ENCODE assay signal across 21 cellular contexts in genomic region chr11:126135182-126136176, GRCh38.
DNase-seq lines count a peak whose midpoint lies in the region; ATAC-seq, FAIRE-seq and TF ChIP-seq lines count a peak whose summit lies in the region.
"Had no signal": no experiment of that assay in that cellular context is flagged by ENCODE, and none has a peak within 500 bp of the region (broad histone marks: within the 10 kb centered on the region; RNA-seq: fewer than 3 reads in every experiment).

No MANE protein-coding gene starts in this region.

- WGBS in HepG2 (ENCODE audit: low lambda C conversion rate) = 73% methylated on average over 20 of the region's 20 CpGs
- 51% methylated on average over 19 of the region's 20 CpGs for WGBS in right lobe of liver (ENCODE audit: insufficient coverage, low coverage, low lambda C conversion rate, missing lambda C conversion rate)
- WGBS in endodermal cell (ENCODE audit: insufficient coverage in 1 of 2, insufficient read length in 1 of 2), 2 experiments = 85 to 90% methylated on average over 14 to 20 of the region's 20 CpGs

- CTCF ChIA-PET in HepG2 (lab: Yijun Ruan, JAX; ENCODE audit: low intra/inter-chr PET ratio, low total read pairs) = no interaction called here

- no peak for FAIRE-seq in HepG2 (lab: Jason Lieb, UNC)
- no peak for FAIRE-seq in GM19239 (lab: Jason Lieb, UNC)
- FAIRE-seq: small intestine had no signal

- no peaks in the 10 kb centered on the region for H4K20me1 ChIP-seq in HepG2 (ENCODE audit: insufficient read depth, low read length)

- H3K36me3 ChIP-seq in HepG2 (replicated peaks in 1 of 2; ENCODE audit: control insufficient read depth in 1 of 2, insufficient read depth in 2 of 2, low read length in 2 of 2) (no peaks in the 10 kb centered on the region), right lobe of liver (no peaks in the 10 kb centered on the region), endodermal cell (ENCODE audit: control insufficient read depth, insufficient read depth, low read length) (no peaks in the 10 kb centered on the region)
- H3K36me3 ChIP-seq: SJSA1, upper lobe of left lung had no signal

- H3K4me1 ChIP-seq in HepG2 (ENCODE audit: insufficient read depth, low read length) = peaks cover 70% of the 10 kb centered on the region
- H3K4me1 ChIP-seq in right lobe of liver = no peaks in the 10 kb centered on the region
- H3K4me1 ChIP-seq in endodermal cell (ENCODE audit: control insufficient read depth, insufficient read depth, low read length) = no peaks in the 10 kb centered on the region
- H3K4me1 ChIP-seq: SJSA1 had no signal

- TF ChIP-seq EP300 in HepG2 (IDR thresholded peaks at IDR 0.05; ENCODE audit: low read depth in 2 of 2, low read length in 2 of 2) (no peak), HepG2 (CRISPR knock-in tag; IDR thresholded peaks at IDR 0.05; ENCODE audit: borderline replicate concordance) (no peak)

- H3K4me2 ChIP-seq in HepG2 (ENCODE audit: low read depth, low read length) = no peak overlapping the region

- ATAC-seq in HepG2 (no peak), right lobe of liver (no peak)
- ATAC-seq in stimulated activated naive CD8-positive, alpha-beta T cell treated with anti-CD3 and anti-CD28 coated beads, Interleukin-15, amount 100 ng/mL, for 72 hours = no peak
- ATAC-seq: activated CD8-positive, alpha-beta memory T cell treated with anti-CD3 and anti-CD28 coated beads, Interleukin-2, amount 10 ng/mL, durations not matched to agents 7 days and 5 days; CD8-positive, alpha-beta T cell had no signal

- in situ Hi-C loops in HepG2 (cut with HindIII; ENCODE audit: extremely low pct_ligation_motif_present, low pct_unique_long_range_greater_than_20kb) = no loop called here

- intact Hi-C loops in HepG2 (cut with micrococcal nuclease; ENCODE audit: unreplicated experiment) = no loop called here
- intact Hi-C loops in right lobe of liver (cut with DNase I) = no loop called here

- H3K27me3 ChIP-seq in HepG2 (ENCODE audit: control insufficient read depth in 1 of 2, insufficient read depth in 2 of 2, low read length in 2 of 2) (peaks cover 0 to 7% of the 10 kb centered on the region in 2 experiments; a peak in 1 of 5 replicates), right lobe of liver (no peaks in the 10 kb centered on the region), endodermal cell (ENCODE audit: control insufficient read depth, insufficient read depth, low read length, poor library complexity, severe bottlenecking) (peaks cover 18% of the 10 kb centered on the region)
- H3K27me3 ChIP-seq: upper lobe of left lung had no signal

- H3K9me3 Mint-ChIP-seq in endodermal cell = no peaks in the 10 kb centered on the region
- H3K9me3 Mint-ChIP-seq in nephron progenitor cell = no peaks in the 10 kb centered on the region
- no peaks in the 10 kb centered on the region for H3K9me3 Mint-ChIP-seq in stimulated activated naive CD8-positive, alpha-beta T cell treated with anti-CD3 and anti-CD28 coated beads, Interleukin-15, amount 100 ng/mL, for 72 hours
- H3K9me3 Mint-ChIP-seq: CD8-positive, alpha-beta T cell had no signal

- no peak for TF ChIP-seq RAD21 in HepG2 (CRISPR knock-in tag; IDR thresholded peaks at IDR 0.05)

- H3K27me3 Mint-ChIP-seq in endodermal cell (ENCODE audit: insufficient read depth) (peaks cover 9% of the 10 kb centered on the region), nephron progenitor cell (ENCODE audit: low read depth, poor library complexity) (peaks cover 20% of the 10 kb centered on the region)
- H3K27me3 Mint-ChIP-seq in stimulated activated naive CD8-positive, alpha-beta T cell treated with anti-CD3 and anti-CD28 coated beads, Interleukin-15, amount 100 ng/mL, for 72 hours = peaks cover 8% of the 10 kb centered on the region

- POLR2A ChIA-PET in HepG2 (lab: Yijun Ruan, JAX) = no interaction called here

- H3K27ac Mint-ChIP-seq in endodermal cell = no peak overlapping the region
- peak overlapping the region; percentile 36 for H3K27ac Mint-ChIP-seq in nephron progenitor cell
- H3K27ac Mint-ChIP-seq in stimulated activated naive CD8-positive, alpha-beta T cell treated with anti-CD3 and anti-CD28 coated beads, Interleukin-15, amount 100 ng/mL, for 72 hours = peak overlapping the region in 1 of 2 donors; percentile 9
- H3K27ac Mint-ChIP-seq: activated CD8-positive, alpha-beta memory T cell treated with anti-CD3 and anti-CD28 coated beads, Interleukin-2, amount 10 ng/mL, durations not matched to agents 7 days and 5 days; CD8-positive, alpha-beta T cell had no signal

- TF ChIP-seq POLR2A in HepG2 (IDR thresholded peaks at IDR 0.05; ENCODE audit: insufficient read depth in 1 of 2, low read depth in 2 of 2, low read length in 2 of 2) (no peak), right lobe of liver (IDR thresholded peaks at IDR 0.05) (no peak)

- no peak overlapping the region for H3K4me3 ChIP-seq in HepG2 (replicated peaks in 1 of 3; ENCODE audit: insufficient read depth in 1 of 3, low read depth in 2 of 3, low read length in 3 of 3)
- H3K4me3 ChIP-seq in right lobe of liver = no peak overlapping the region
- no peak overlapping the region for H3K4me3 ChIP-seq in endodermal cell (ENCODE audit: low read length)
- H3K4me3 ChIP-seq: SJSA1, upper lobe of left lung had no signal

- H3K4me3 Mint-ChIP-seq in endodermal cell (no peak overlapping the region), nephron progenitor cell (no peak overlapping the region)
- H3K4me3 Mint-ChIP-seq in stimulated activated naive CD8-positive, alpha-beta T cell treated with anti-CD3 and anti-CD28 coated beads, Interleukin-15, amount 100 ng/mL, for 72 hours = no peak overlapping the region
- H3K4me3 Mint-ChIP-seq: activated CD8-positive, alpha-beta memory T cell treated with anti-CD3 and anti-CD28 coated beads, Interleukin-2, amount 10 ng/mL, durations not matched to agents 7 days and 5 days; CD8-positive, alpha-beta T cell had no signal

- no peak overlapping the region for H2AFZ ChIP-seq in HepG2 (ENCODE audit: low read length)

- peak; percentile 32 for DNase-seq in HepG2 (ENCODE audit: low spot score)
- DNase-seq in right lobe of liver = no peak
- DNase-seq in endodermal cell = peak; percentile 48
- DNase-seq in nephron progenitor cell = no peak
- no peak for DNase-seq in NCI-H128 (lab: John Stamatoyannopoulos, UW; ENCODE audit: unreplicated experiment)
- no peak for DNase-seq in stimulated activated naive CD8-positive, alpha-beta T cell treated with anti-CD3 and anti-CD28 coated beads, Interleukin-15, amount 100 ng/mL, for 72 hours
- no peak for DNase-seq in NCI-H2196 treated with DMSO at 0.1 percent for 48 hours (lab: John Stamatoyannopoulos, UW; ENCODE audit: unreplicated experiment)
- no peak for DNase-seq in GM19239 (ENCODE audit: insufficient read length, low spot score)
- DNase-seq: activated CD4-positive, alpha-beta T cell treated with anti-CD3 and anti-CD28 coated beads for 1 hour; activated CD8-positive, alpha-beta memory T cell treated with anti-CD3 and anti-CD28 coated beads, Interleukin-2, amount 10 ng/mL, durations not matched to agents 7 days and 5 days; CD8-positive, alpha-beta T cell; central memory CD4-positive, alpha-beta T cell; effector CD8-positive, alpha-beta T cell; hypothalamus; NCI-H2107; NCI-H524 treated with DMSO at 0.1 percent for 48 hours; OCI-M1; small intestine; T-helper 9 cell had no signal

- no TSS peak for BruUV-seq in HepG2 (replicated peaks; lab: Mats Ljungman, UMichigan)

- no peak overlapping the region for H3K27ac ChIP-seq in HepG2 (ENCODE audit: extremely low read length, insufficient read depth, low read length)
- no peak overlapping the region for H3K27ac ChIP-seq in right lobe of liver
- H3K27ac ChIP-seq in endodermal cell (ENCODE audit: low read depth, low read length) = no peak overlapping the region
- H3K27ac ChIP-seq: SJSA1 had no signal

- H3K9me3 ChIP-seq in HepG2 (ENCODE audit: low read length) (no peaks in the 10 kb centered on the region), right lobe of liver (no peaks in the 10 kb centered on the region), endodermal cell (ENCODE audit: control insufficient read depth, low read length) (no peaks in the 10 kb centered on the region)
- H3K9me3 ChIP-seq: SJSA1, upper lobe of left lung had no signal

- H3K36me3 Mint-ChIP-seq in endodermal cell (ENCODE audit: low read depth) (no peaks in the 10 kb centered on the region), nephron progenitor cell (ENCODE audit: low read depth) (no peaks in the 10 kb centered on the region)
- H3K36me3 Mint-ChIP-seq: activated CD8-positive, alpha-beta memory T cell treated with anti-CD3 and anti-CD28 coated beads, Interleukin-2, amount 10 ng/mL, durations not matched to agents 7 days and 5 days; CD8-positive, alpha-beta T cell had no signal

- no peak overlapping the region for H3K9ac ChIP-seq in HepG2 (ENCODE audit: insufficient read depth, low read depth, low read length)
- no peak overlapping the region for H3K9ac ChIP-seq in endodermal cell (ENCODE audit: extremely low read depth, low read length, poor library complexity, severe bottlenecking)

- H3K4me1 Mint-ChIP-seq in endodermal cell = peaks cover 34% of the 10 kb centered on the region
- H3K4me1 Mint-ChIP-seq in nephron progenitor cell = peaks cover 78% of the 10 kb centered on the region
- H3K4me1 Mint-ChIP-seq in stimulated activated naive CD8-positive, alpha-beta T cell treated with anti-CD3 and anti-CD28 coated beads, Interleukin-15, amount 100 ng/mL, for 72 hours = no peaks in the 10 kb centered on the region
- H3K4me1 Mint-ChIP-seq: activated CD8-positive, alpha-beta memory T cell treated with anti-CD3 and anti-CD28 coated beads, Interleukin-2, amount 10 ng/mL, durations not matched to agents 7 days and 5 days had no signal

- H3K79me2 ChIP-seq in HepG2 (ENCODE audit: insufficient read depth, low read length) = no peaks in the 10 kb centered on the region

- TF ChIP-seq CTCF in HepG2 (CRISPR knock-in tag; IDR thresholded peaks at IDR 0.05) (no peak), right lobe of liver (IDR thresholded peaks at IDR 0.05) (no peak), endodermal cell (conservative IDR thresholded peaks at IDR 0.05) (no peak), nephron progenitor cell (IDR thresholded peaks at IDR 0.05) (no peak)

TF ChIP-seq in HepG2, 621 proteins besides CTCF, POLR2A, EP300 and RAD21 (continues in another document):
- TF ChIP-seq, protein P1, sequence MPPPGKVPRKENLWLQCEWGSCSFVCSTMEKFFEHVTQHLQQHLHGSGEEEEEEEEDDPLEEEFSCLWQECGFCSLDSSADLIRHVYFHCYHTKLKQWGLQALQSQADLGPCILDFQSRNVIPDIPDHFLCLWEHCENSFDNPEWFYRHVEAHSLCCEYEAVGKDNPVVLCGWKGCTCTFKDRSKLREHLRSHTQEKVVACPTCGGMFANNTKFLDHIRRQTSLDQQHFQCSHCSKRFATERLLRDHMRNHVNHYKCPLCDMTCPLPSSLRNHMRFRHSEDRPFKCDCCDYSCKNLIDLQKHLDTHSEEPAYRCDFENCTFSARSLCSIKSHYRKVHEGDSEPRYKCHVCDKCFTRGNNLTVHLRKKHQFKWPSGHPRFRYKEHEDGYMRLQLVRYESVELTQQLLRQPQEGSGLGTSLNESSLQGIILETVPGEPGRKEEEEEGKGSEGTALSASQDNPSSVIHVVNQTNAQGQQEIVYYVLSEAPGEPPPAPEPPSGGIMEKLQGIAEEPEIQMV (CRISPR knock-in tag; IDR thresholded peaks at IDR 0.05; ENCODE audit: low read depth) = no peak
- TF ChIP-seq IRX3 (CRISPR knock-in tag; IDR thresholded peaks at IDR 0.05; ENCODE audit: borderline replicate concordance, low read depth) = no peak
- TF ChIP-seq MED1 (CRISPR knock-in tag; IDR thresholded peaks at IDR 0.05) = no peak

Comparison
In these comparisons a context has a peak if more than half of its experiments do, and no peak if none do; other contexts are left out.
1. DNase-seq: peak in HepG2 (single experiment) and endodermal cell (single experiment); none in right lobe of liver (0 of 3), nephron progenitor cell (single experiment), NCI-H128 (single experiment), stimulated activated naive CD8-positive, alpha-beta T cell treated with anti-CD3 and anti-CD28 coated beads, Interleukin-15, amount 100 ng/mL, for 72 hours (0 of 2), NCI-H2196 treated with DMSO at 0.1 percent for 48 hours (single experiment) and GM19239 (single experiment).